Comparison of ENCODE assay signal across 16 cellular contexts in the genomic region with DNA sequence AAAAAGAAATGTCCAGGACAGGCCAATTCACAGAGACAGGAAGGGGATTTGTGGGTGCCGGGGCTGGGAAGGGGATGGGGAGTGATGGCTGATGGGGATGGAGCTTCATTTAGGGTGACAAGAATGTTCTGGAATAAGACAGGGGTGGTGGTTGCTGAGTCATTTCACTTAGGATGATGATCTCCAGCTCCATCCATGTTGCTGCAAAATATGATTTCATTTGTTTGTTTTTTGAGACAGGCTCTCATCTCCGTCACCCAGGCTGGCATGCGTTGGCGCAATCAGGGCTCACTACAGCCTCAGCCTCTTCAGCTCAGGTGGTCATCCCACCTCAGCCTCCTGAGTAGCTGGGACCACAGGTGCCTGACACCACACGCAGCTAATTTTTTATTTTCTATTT. TPM values are rescaled to one million over a fixed set of nuclear protein-coding genes. Genes with fewer than 3 reads are reported as not detected.
A peak's percentile ranks its signal among the peaks of the same experiment; 100 is the strongest.
DNase-seq lines count a peak whose midpoint lies in the region; ATAC-seq and TF ChIP-seq lines count a peak whose summit lies in the region.
"Had no signal": no experiment of that assay in that cellular context is flagged by ENCODE, and none has a peak within 500 bp of the region (broad histone marks: within the 10 kb centered on the region; RNA-seq: fewer than 3 reads in every experiment).

No MANE protein-coding gene starts in this region.

- TF ChIP-seq EP300 in ovary (IDR thresholded peaks at IDR 0.05), result no peak

- peaks cover 98% of the 10 kb centered on the region for H3K4me1 ChIP-seq in BLaER1
- H3K4me1 ChIP-seq in CD8-positive, alpha-beta memory T cell (ENCODE audit: insufficient read depth, low read length), result peaks cover 39% of the 10 kb centered on the region
- H3K4me1 ChIP-seq in OCI-LY1 (ENCODE audit: insufficient read depth, low read length, severe bottlenecking), result peaks cover 31% of the 10 kb centered on the region
- H3K4me1 ChIP-seq in ovary (ENCODE audit: insufficient read depth), result no peaks in the 10 kb centered on the region

- CTCF ChIA-PET in CD8-positive, alpha-beta memory T cell (lab: Charles Lee), result interaction anchor here (0.9 to 7.1 kb wide), 7 partner anchors 10 to 103 kb away, joined by 3 to 61 read pairs (median 7); partner anchors contain the start of genes AMH and PLEKHJ1

- no peak for DNase-seq in CD8-positive, alpha-beta memory T cell
- DNase-seq in central memory CD8-positive, alpha-beta T cell (ENCODE audit: low spot score in 2 of 2), result no peak
- no peak for DNase-seq in stimulated activated CD4-positive, alpha-beta T cell treated with anti-CD3 and anti-CD28 coated beads, Interleukin-4, amount 100 ng/mL, for 24 hours
- DNase-seq in cerebellar nuclear complex (lab: John Stamatoyannopoulos, UW) (no peak), ovary (no peak)
- DNase-seq: activated CD8-positive, alpha-beta memory T cell treated with anti-CD3 and anti-CD28 coated beads, Interleukin-2, amount 50 U/mL, for 48 hours; aorta; left lung; trophoblast cell had no signal

- H3K4me3 ChIP-seq in BLaER1 (no peak overlapping the region), OCI-LY1 (ENCODE audit: low read depth, low read length, poor library complexity, severe bottlenecking) (no peak overlapping the region), ovary (no peak overlapping the region)
- no peak overlapping the region for H3K4me3 ChIP-seq in CD8-positive, alpha-beta memory T cell (ENCODE audit: low read length)
- H3K4me3 ChIP-seq: left lung, SJSA1 had no signal

- H3K27me3 Mint-ChIP-seq in CD8-positive, alpha-beta memory T cell, result no peaks in the 10 kb centered on the region
- no peaks in the 10 kb centered on the region for H3K27me3 Mint-ChIP-seq in central memory CD8-positive, alpha-beta T cell

- H3K36me3 ChIP-seq in BLaER1, result no peaks in the 10 kb centered on the region
- H3K36me3 ChIP-seq in CD8-positive, alpha-beta memory T cell (ENCODE audit: insufficient read depth, low read length), result no peaks in the 10 kb centered on the region
- H3K36me3 ChIP-seq in OCI-LY1 (ENCODE audit: insufficient read depth, low read length), result no peaks in the 10 kb centered on the region
- H3K36me3 ChIP-seq in ovary, result no peaks in the 10 kb centered on the region
- H3K36me3 ChIP-seq: left lung, SJSA1 had no signal

- H3K79me2 ChIP-seq in OCI-LY1 (ENCODE audit: insufficient read depth, low read length), result no peaks in the 10 kb centered on the region

- H3K9ac ChIP-seq in BLaER1 (0 out of 2 replicates have a peak overlapping the region, but pooled peaks have one; percentile 41), OCI-LY1 (ENCODE audit: low read length) (no peak overlapping the region)

- H4K20me1 ChIP-seq in BLaER1 (no peaks in the 10 kb centered on the region), OCI-LY1 (ENCODE audit: insufficient read depth, low read length) (no peaks in the 10 kb centered on the region)

- peak overlapping the region in 6 of 7 donors; percentile 25 to 78 (median 63) for H3K4me3 Mint-ChIP-seq in CD8-positive, alpha-beta memory T cell
- no peak overlapping the region for H3K4me3 Mint-ChIP-seq in central memory CD8-positive, alpha-beta T cell
- H3K4me3 Mint-ChIP-seq: dendritic cell treated with granulocyte-macrophage colony-stimulating factor and Interleukin-4, amounts not matched to agents 40 ng/mL and 50 ng/mL, for 4 days had no signal

- H3K27ac ChIP-seq in BLaER1 (peak overlapping the region; percentile 45), OCI-LY1 (ENCODE audit: low read depth, low read length, poor library complexity, severe bottlenecking) (peak overlapping the region; percentile 93), ovary (no peak overlapping the region)
- H3K27ac ChIP-seq in CD8-positive, alpha-beta memory T cell (ENCODE audit: low read depth, low read length), result no peak overlapping the region
- H3K27ac ChIP-seq: left lung, SJSA1 had no signal

- H3K27ac Mint-ChIP-seq in CD8-positive, alpha-beta memory T cell, result peak overlapping the region; percentile 39 to 99 (median 93)
- H3K27ac Mint-ChIP-seq in central memory CD8-positive, alpha-beta T cell (ENCODE audit: low read depth), result peak overlapping the region; percentile 90
- H3K27ac Mint-ChIP-seq: dendritic cell treated with granulocyte-macrophage colony-stimulating factor and Interleukin-4, amounts not matched to agents 40 ng/mL and 50 ng/mL, for 4 days had no signal

- WGBS in ovary, 3 donors, result 89 to 92% (median 90%) methylated on average over 5 of the region's 5 CpGs

- no peak overlapping the region for H2AFZ ChIP-seq in OCI-LY1 (ENCODE audit: low read length)

- peaks cover 0 to 2% (median 0%) of the 10 kb centered on the region in 3 donors for H3K36me3 Mint-ChIP-seq in CD8-positive, alpha-beta memory T cell
- peaks cover 7% of the 10 kb centered on the region for H3K36me3 Mint-ChIP-seq in central memory CD8-positive, alpha-beta T cell (ENCODE audit: insufficient read depth)

- POLR2A ChIA-PET in CD8-positive, alpha-beta memory T cell (lab: Charles Lee), result interaction anchor here (0.6 to 5.1 kb wide), 4 partner anchors 12 to 1503 kb away, joined by 4 to 73 read pairs (median 25); partner anchors contain the start of gene MRPL54

- peaks cover 23 to 44% (median 28%) of the 10 kb centered on the region in 3 donors for H3K4me1 Mint-ChIP-seq in CD8-positive, alpha-beta memory T cell
- H3K4me1 Mint-ChIP-seq in central memory CD8-positive, alpha-beta T cell, result peaks cover 19% of the 10 kb centered on the region

- H3K9me3 ChIP-seq in BLaER1 (no peaks in the 10 kb centered on the region), OCI-LY1 (ENCODE audit: low read length) (no peaks in the 10 kb centered on the region), ovary (no peaks in the 10 kb centered on the region)
- H3K9me3 ChIP-seq in CD8-positive, alpha-beta memory T cell (ENCODE audit: low read length), result no peaks in the 10 kb centered on the region
- H3K9me3 ChIP-seq: left lung, SJSA1 had no signal

- ATAC-seq in central memory CD8-positive, alpha-beta T cell (replicated peaks; ENCODE audit: extremely low read depth, poor library complexity, severe bottlenecking), result no peak
- ATAC-seq in GM21526 (IDR thresholded peaks at IDR 0.05; ENCODE audit: low FRiP score, unreplicated experiment), result no peak
- ATAC-seq: left lung had no signal

- TF ChIP-seq CTCF in OCI-LY1 (IDR thresholded peaks at IDR 0.05; ENCODE audit: low read length), result no peak
- TF ChIP-seq CTCF in ovary (IDR thresholded peaks at IDR 0.05), result no peak

- TF ChIP-seq POLR2A in ovary (IDR thresholded peaks at IDR 0.05), result no peak

- no peaks in the 10 kb centered on the region for H3K9me3 Mint-ChIP-seq in CD8-positive, alpha-beta memory T cell
- H3K9me3 Mint-ChIP-seq in central memory CD8-positive, alpha-beta T cell, result no peaks in the 10 kb centered on the region
- H3K9me3 Mint-ChIP-seq: dendritic cell treated with granulocyte-macrophage colony-stimulating factor and Interleukin-4, amounts not matched to agents 40 ng/mL and 50 ng/mL, for 4 days had no signal

- H3K4me2 ChIP-seq in BLaER1 (peak overlapping the region; percentile 56), OCI-LY1 (ENCODE audit: low read length) (no peak overlapping the region)

- H3F3A ChIP-seq in OCI-LY1 (ENCODE audit: insufficient read depth, low read length), result no peaks in the 10 kb centered on the region

- H3K9me2 ChIP-seq in OCI-LY1 (ENCODE audit: low read depth, low read length), result no peaks in the 10 kb centered on the region

- H3K27me3 ChIP-seq in BLaER1 (peaks cover 9% of the 10 kb centered on the region; the same call in 1 of the 2 replicates), OCI-LY1 (ENCODE audit: insufficient read depth, low read length) (no peaks in the 10 kb centered on the region), ovary (no peaks in the 10 kb centered on the region)
- no peaks in the 10 kb centered on the region for H3K27me3 ChIP-seq in CD8-positive, alpha-beta memory T cell (ENCODE audit: insufficient read depth, low read length, poor library complexity, severe bottlenecking)
- H3K27me3 ChIP-seq: SJSA1 had no signal

- intact Hi-C loops in ovary (cut with DNase I), result no loop called here

RNA-seq across cellular contexts. Expression of gene JSRP1, which starts 3.1 kb away (rescaled TPM):
- total RNA-seq in CD8-positive, alpha-beta memory T cell, result 1 to 10 TPM in 1 of 2 experiments, under 1 TPM in 1; 0.73 to 1.0 TPM
- polyA plus RNA-seq in CD8-positive, alpha-beta memory T cell, result 0.91 TPM
- under 1 TPM in 4 of 7 donors, not detected in 3; 0.30 to 0.92 (median 0.41) TPM for total RNA-seq in ovary
- under 1 TPM in 1 of 2 donors, not detected in 1; 0.31 TPM for polyA plus RNA-seq in ovary
- total RNA-seq: renal cortical epithelial cell, SJSA1 had no signal
- polyA plus RNA-seq: BJ had no signal

RNA-seq across cellular contexts. Expression of gene AMH, which starts 10.2 kb away (rescaled TPM):
- total RNA-seq in CD8-positive, alpha-beta memory T cell, result 1 to 10 TPM; 5.9 to 7.4 TPM
- polyA plus RNA-seq in CD8-positive, alpha-beta memory T cell, result not detected
- total RNA-seq in ovary, result 1 to 10 TPM in 6 of 7 donors, under 1 TPM in 1; 0.80 to 3.9 (median 1.3) TPM
- polyA plus RNA-seq in ovary, result 10 to 100 TPM in 1 of 2 donors, not detected in 1; 12.0 TPM

RNA-seq across cellular contexts. Expression of gene PEAK3, which starts 22.6 kb away (rescaled TPM):
- not detected for total RNA-seq in CD8-positive, alpha-beta memory T cell
- 0.79 TPM for polyA plus RNA-seq in CD8-positive, alpha-beta memory T cell
- total RNA-seq in ovary, result under 1 TPM in 5 of 7 donors, not detected in 2; 0.11 to 0.62 (median 0.35) TPM
- under 1 TPM in 1 of 2 donors, not detected in 1; 0.10 TPM for polyA plus RNA-seq in ovary
- total RNA-seq: SJSA1 had no signal
- polyA plus RNA-seq: BJ had no signal

RNA-seq across cellular contexts. Expression of gene SF3A2, which starts 22.7 kb away (rescaled TPM):
- 100 to 1,000 TPM; 131 to 138 TPM for total RNA-seq in CD8-positive, alpha-beta memory T cell
- 36.2 TPM for polyA plus RNA-seq in CD8-positive, alpha-beta memory T cell
- total RNA-seq in ovary, result 100 to 1,000 TPM in 3 of 7 donors, 10 to 100 TPM in 4; 33.0 to 137 (median 89.8) TPM
- polyA plus RNA-seq in ovary, result 10 to 100 TPM; 13.7 to 95.7 TPM

RNA-seq across cellular contexts. Expression of gene PLEKHJ1, which starts 23.2 kb away (rescaled TPM):
- total RNA-seq in CD8-positive, alpha-beta memory T cell, result 10 to 100 TPM; 96.6 to 99.1 TPM
- 120 TPM for polyA plus RNA-seq in CD8-positive, alpha-beta memory T cell
- 10 to 100 TPM; 39.0 to 55.2 (median 46.8) TPM for total RNA-seq in ovary
- polyA plus RNA-seq in ovary, result 10 to 100 TPM; 17.1 to 57.9 TPM

Comparison
In these comparisons a context has a peak if more than half of its experiments do, and no peak if none do; other contexts are left out.
1. H3K27ac ChIP-seq: peak in BLaER1 (single experiment) and OCI-LY1 (single experiment); none in CD8-positive, alpha-beta memory T cell (single experiment) and ovary (0 of 2).